ENCODE assay signal across 30 cellular contexts in the genomic region with DNA sequence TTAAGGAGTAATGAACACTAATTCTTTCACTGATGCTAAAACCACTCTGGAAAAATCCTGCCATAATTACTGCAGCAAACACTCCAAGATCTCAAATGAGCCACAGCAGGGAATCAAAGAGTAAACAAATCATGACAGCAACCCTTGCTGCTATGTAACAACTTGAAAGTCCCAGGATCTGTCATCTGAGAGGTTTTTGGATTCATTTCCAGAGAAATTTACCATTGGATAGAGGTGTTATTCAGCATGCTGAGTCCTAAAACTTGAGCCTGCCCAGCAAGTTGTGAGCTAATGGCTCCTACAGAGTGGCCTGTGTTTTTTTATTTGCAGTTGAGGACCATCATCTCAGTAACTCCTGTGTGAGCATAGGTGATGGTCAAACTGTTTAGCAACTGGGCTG. TPM values are rescaled to one million over a fixed set of nuclear protein-coding genes. Genes with fewer than 3 reads are reported as not detected.
"Had no signal": no experiment of that assay in that cellular context is flagged by ENCODE, and none has a peak within 500 bp of the region (broad histone marks: within the 10 kb centered on the region; RNA-seq: fewer than 3 reads in every experiment).

No MANE protein-coding gene starts in this region.

- H3K4me3 Mint-ChIP-seq: activated B cell treated with CpG ODN at 0.5 μM for 24 hours; activated CD4-positive, alpha-beta T cell treated with anti-CD3 and anti-CD28 coated beads for 36 hours; activated naive CD4-positive, alpha-beta T cell treated with anti-CD3 and anti-CD28 coated beads for 36 hours; activated naive CD8-positive, alpha-beta T cell treated with anti-CD3 and anti-CD28 coated beads for 36 hours; mesothelial cell of epicardium; naive thymus-derived CD4-positive, alpha-beta T cell; neural crest cell; stimulated activated naive B cell treated with anti-CD40 and anti-IgM and Interleukin-4, amounts not matched to agents 10 μg/mL and 1 μg/mL and 100 μg/mL, for 72 hours; T-helper 2 cell treated with Interferon-gamma antibody and Interleukin-4, amounts not matched to agents 5 μg/mL and 100 μg/mL, for 36 hours had no signal

- H3K36me3 Mint-ChIP-seq: activated naive CD8-positive, alpha-beta T cell treated with anti-CD3 and anti-CD28 coated beads for 36 hours; mesothelial cell of epicardium; naive thymus-derived CD4-positive, alpha-beta T cell; stimulated activated naive B cell treated with anti-CD40 and anti-IgM and Interleukin-4, amounts not matched to agents 10 μg/mL and 1 μg/mL and 100 μg/mL, for 72 hours had no signal

- H3K36me3 ChIP-seq: adrenal gland, brain microvascular endothelial cell, stomach, thyroid gland had no signal

- H3K4me1 ChIP-seq: adrenal gland, stomach had no signal

- H3K4me3 ChIP-seq: adrenal gland, coronary artery, dorsolateral prefrontal cortex, stomach, thyroid gland had no signal

- DNase-seq: activated B cell treated with CpG ODN at 0.5 μM for 24 hours; activated CD4-positive, alpha-beta T cell treated with anti-CD3 and anti-CD28 coated beads for 36 hours; activated CD4-positive, alpha-beta T cell treated with anti-CD3 and anti-CD28 coated beads, Interleukin-2, amount 50 U/mL, for 4 hours; activated effector memory CD4-positive, alpha-beta T cell treated with Interleukin-2 at 50 U/mL for 16 hours; activated naive CD4-positive, alpha-beta T cell treated with anti-CD3 and anti-CD28 coated beads for 36 hours; activated naive CD8-positive, alpha-beta T cell treated with anti-CD3 and anti-CD28 coated beads for 36 hours; activated T-cell treated with anti-CD3 and anti-CD28 coated beads for 4 hours; adrenal gland; aorta; brain microvascular endothelial cell; dorsolateral prefrontal cortex; effector memory CD4-positive, alpha-beta T cell; erythroblast; foreskin fibroblast; head of caudate nucleus; hippocampal formation; left cardiac atrium; left ventricle myocardium superior; naive thymus-derived CD4-positive, alpha-beta T cell; nucleus accumbens; right cardiac atrium; stimulated activated CD4-positive, alpha-beta T cell treated with anti-CD3 and anti-CD28 coated beads, Interleukin-15, amount 100 ng/mL, for 24 hours; stimulated activated CD4-positive, alpha-beta T cell treated with anti-CD3 and anti-CD28 coated beads, Interleukin-2, amount 100 ng/mL, for 24 hours; stimulated activated naive B cell treated with anti-CD40 and anti-IgM and Interleukin-4, amounts not matched to agents 10 μg/mL and 1 μg/mL and 100 μg/mL, for 72 hours; stomach; thyroid gland had no signal

- H3K9me3 ChIP-seq: thyroid gland had no signal

- H3K27ac ChIP-seq: adrenal gland, brain microvascular endothelial cell, coronary artery, dorsolateral prefrontal cortex, stomach, thyroid gland had no signal

- H3K27me3 ChIP-seq: adrenal gland, brain microvascular endothelial cell, dorsolateral prefrontal cortex, stomach, thyroid gland had no signal

- ATAC-seq: activated CD4-positive, alpha-beta T cell treated with anti-CD3 and anti-CD28 coated beads for 36 hours; left cardiac atrium; left ventricle myocardium superior; naive thymus-derived CD4-positive, alpha-beta T cell; right cardiac atrium; stimulated activated naive B cell treated with anti-CD40 and anti-IgM and Interleukin-4, amounts not matched to agents 10 μg/mL and 1 μg/mL and 100 μg/mL, for 72 hours had no signal

- H3K27me3 Mint-ChIP-seq: stimulated activated naive B cell treated with anti-CD40 and anti-IgM and Interleukin-4, amounts not matched to agents 10 μg/mL and 1 μg/mL and 100 μg/mL, for 72 hours had no signal

- H3K4me1 Mint-ChIP-seq: activated CD4-positive, alpha-beta T cell treated with anti-CD3 and anti-CD28 coated beads for 36 hours; activated naive CD8-positive, alpha-beta T cell treated with anti-CD3 and anti-CD28 coated beads for 36 hours; mesothelial cell of epicardium; naive thymus-derived CD4-positive, alpha-beta T cell; neural crest cell had no signal

RNA-seq across cellular contexts. Expression of gene PRLR, which starts 59.2 kb away (rescaled TPM):
- total RNA-seq: activated naive CD4-positive, alpha-beta T cell treated with anti-CD3 and anti-CD28 coated beads for 36 hours; activated naive CD8-positive, alpha-beta T cell treated with anti-CD3 and anti-CD28 coated beads for 36 hours had no signal
